Comparison of ENCODE assay signal across 22 cellular contexts in genomic region chr14:64920465-64920864, GRCh38. TPM values are rescaled to one million over a fixed set of nuclear protein-coding genes. Genes with fewer than 3 reads are reported as not detected.
A peak's percentile ranks its signal among the peaks of the same experiment; 100 is the strongest.
DNase-seq lines count a peak whose midpoint lies in the region; ATAC-seq and TF ChIP-seq lines count a peak whose summit lies in the region.
"Had no signal": no experiment of that assay in that cellular context is flagged by ENCODE, and none has a peak within 500 bp of the region (broad histone marks: within the 10 kb centered on the region; RNA-seq: fewer than 3 reads in every experiment).

No MANE protein-coding gene starts in this region.

- H3K9me3 ChIP-seq in subcutaneous abdominal adipose tissue (ENCODE audit: control insufficient read depth in 5 of 5, low read length in 5 of 5), result no peaks in the 10 kb centered on the region
- H3K9me3 ChIP-seq: BLaER1 had no signal

- no peak for DNase-seq in activated T-cell treated with anti-CD3 and anti-CD28 coated beads, Interleukin-2, amount 50 U/mL, for 72 hours
- no peak for DNase-seq in activated T-cell treated with anti-CD3 and anti-CD28 coated beads, Interleukin-2, amount 50 U/mL, for 48 hours
- DNase-seq in WTC11 (ENCODE audit: low spot score) (no peak), iris pigment epithelial cell (ENCODE audit: low read depth) (peak; percentile 30), cortex of kidney (lab: John Stamatoyannopoulos, UW) (no peak), H4 (ENCODE audit: low spot score) (no peak), NCI-H1048 (lab: John Stamatoyannopoulos, UW) (no peak)
- DNase-seq: COR-L47, DMS153, H7, KG1, NCI-H1436 treated with DMSO at 0.1 percent for 48 hours, NCI-H2029 treated with DMSO at 0.1 percent for 48 hours, NCI-H2171 treated with DMSO at 0.1 percent for 48 hours, NCI-H82, PC-3 had no signal

- H3K4me1 Mint-ChIP-seq in activated T-cell treated with anti-CD3 and anti-CD28 coated beads, Interleukin-2, amount 50 U/mL, for 72 hours (ENCODE audit: low read depth), result peaks cover 73% of the 10 kb centered on the region
- peaks cover 7% of the 10 kb centered on the region for H3K4me1 Mint-ChIP-seq in WTC11

- no peak overlapping the region for H3K4me3 ChIP-seq in subcutaneous abdominal adipose tissue (ENCODE audit: low read depth in 1 of 5, low read length in 5 of 5)
- H3K4me3 ChIP-seq: BLaER1 had no signal

- POLR2A ChIA-PET in WTC11 (lab: Charles Lee), result no interaction called here

- no peaks in the 10 kb centered on the region for H3K27me3 ChIP-seq in subcutaneous abdominal adipose tissue (ENCODE audit: control insufficient read depth in 5 of 5, insufficient read depth in 4 of 5, low read length in 5 of 5)
- H3K27me3 ChIP-seq: BLaER1 had no signal

- ATAC-seq in activated T-cell treated with anti-CD3 and anti-CD28 coated beads, Interleukin-2, amount 50 U/mL, for 72 hours (replicated peaks in 1 of 2), result no peak
- ATAC-seq in WTC11, result no peak
- ATAC-seq: HepG2, PC-3 had no signal

- CTCF ChIA-PET in WTC11 (lab: Charles Lee), result no interaction called here

- TF ChIP-seq CTCF in WTC11 (IDR thresholded peaks at IDR 0.05), result no peak

- H3K9ac ChIP-seq in subcutaneous abdominal adipose tissue (ENCODE audit: low read length in 5 of 5), result peak overlapping the region in 2 of 5 donors; percentile 1 to 4
- H3K9ac ChIP-seq: BLaER1 had no signal

- H3K27ac Mint-ChIP-seq in activated T-cell treated with anti-CD3 and anti-CD28 coated beads, Interleukin-2, amount 50 U/mL, for 72 hours, result peak overlapping the region; percentile 31
- peak overlapping the region; percentile 5; the same call in 1 of the 2 replicates for H3K27ac Mint-ChIP-seq in WTC11

- peaks cover 0 to 31% (median 15%) of the 10 kb centered on the region in 5 donors for H3K4me1 ChIP-seq in subcutaneous abdominal adipose tissue (ENCODE audit: control insufficient read depth in 5 of 5, insufficient read depth in 5 of 5, low read length in 5 of 5)

- peaks cover 1 to 14% of the 10 kb centered on the region in 2 donors for H3K36me3 Mint-ChIP-seq in activated T-cell treated with anti-CD3 and anti-CD28 coated beads, Interleukin-2, amount 50 U/mL, for 72 hours (ENCODE audit: insufficient read depth in 2 of 2)
- H3K36me3 Mint-ChIP-seq in WTC11, result peaks cover 22% of the 10 kb centered on the region

- H3K27me3 Mint-ChIP-seq in activated T-cell treated with anti-CD3 and anti-CD28 coated beads, Interleukin-2, amount 50 U/mL, for 72 hours (ENCODE audit: low read depth), result no peaks in the 10 kb centered on the region
- H3K27me3 Mint-ChIP-seq in WTC11 (ENCODE audit: low read depth), result no peaks in the 10 kb centered on the region

- no peaks in the 10 kb centered on the region for H3K9me3 Mint-ChIP-seq in activated T-cell treated with anti-CD3 and anti-CD28 coated beads, Interleukin-2, amount 50 U/mL, for 72 hours
- H3K9me3 Mint-ChIP-seq in WTC11, result peaks cover 7% of the 10 kb centered on the region; the same call in 1 of the 2 replicates

- peaks cover 8 to 17% (median 14%) of the 10 kb centered on the region in 5 donors for H3K36me3 ChIP-seq in subcutaneous abdominal adipose tissue (ENCODE audit: control insufficient read depth in 5 of 5, insufficient read depth in 5 of 5, low read length in 5 of 5)

- peak overlapping the region; percentile 38 for H3K27ac ChIP-seq in subcutaneous abdominal adipose tissue (ENCODE audit: low read depth, low read length)
- H3K27ac ChIP-seq: BLaER1, RWPE1 had no signal

- H3K4me3 Mint-ChIP-seq in activated T-cell treated with anti-CD3 and anti-CD28 coated beads, Interleukin-2, amount 50 U/mL, for 72 hours, result no peak overlapping the region
- no peak overlapping the region for H3K4me3 Mint-ChIP-seq in WTC11

TF ChIP-seq in WTC11, 78 proteins besides CTCF, POLR2A, EP300 and RAD21:
- TF ChIP-seq TEAD4 (CRISPR knock-in tag; IDR thresholded peaks at IDR 0.05) (no peak), ZNF232 (CRISPR knock-in tag; IDR thresholded peaks at IDR 0.05) (no peak), ZNF121 (CRISPR knock-in tag; IDR thresholded peaks at IDR 0.05) (no peak)

RNA-seq across cellular contexts. Expression of gene CHURC1, which starts 6.2 kb away (rescaled TPM):
- total RNA-seq in activated T-cell treated with anti-CD3 and anti-CD28 coated beads, Interleukin-2, amount 50 U/mL, for 72 hours, result 10 to 100 TPM; 36.5 to 38.1 TPM
- 47.3 to 52.4 TPM (median 49.1 TPM) in 3 replicates for total RNA-seq in WTC11 (2021)
- 77.0 and 92.5 TPM in 2 replicates for total RNA-seq in H4 (2014; rRNA removed; shearing (Covaris generic))

RNA-seq across cellular contexts. Expression of gene GPX2, which starts 22.1 kb away (rescaled TPM):
- total RNA-seq in activated T-cell treated with anti-CD3 and anti-CD28 coated beads, Interleukin-2, amount 50 U/mL, for 72 hours, result not detected
- 0.80 to 1.5 TPM (median 1.0 TPM) in 3 replicates for total RNA-seq in WTC11 (2021)
- total RNA-seq in H4 (2014; rRNA removed; shearing (Covaris generic)), result not detected in 2 replicates
- total RNA-seq: M059J, NCI-H460 had no signal

RNA-seq across cellular contexts. Expression of gene SPTB, which starts 40.8 kb away (rescaled TPM):
- under 1 TPM; 0.23 to 0.70 TPM for total RNA-seq in activated T-cell treated with anti-CD3 and anti-CD28 coated beads, Interleukin-2, amount 50 U/mL, for 72 hours
- total RNA-seq in WTC11 (2021), result 2.5 to 3.2 TPM (median 2.8 TPM) in 3 replicates
- 0.02 and 0.04 TPM in 2 replicates for total RNA-seq in H4 (2014; rRNA removed; shearing (Covaris generic))

RNA-seq across cellular contexts. Expression of gene RAB15, which starts 51.7 kb away (rescaled TPM):
- total RNA-seq in activated T-cell treated with anti-CD3 and anti-CD28 coated beads, Interleukin-2, amount 50 U/mL, for 72 hours, result 1 to 10 TPM; 4.4 to 6.0 TPM
- 38.4 to 49.1 TPM (median 38.6 TPM) in 3 replicates for total RNA-seq in WTC11 (2021)
- 10.1 and 10.3 TPM in 2 replicates for total RNA-seq in H4 (2014; rRNA removed; shearing (Covaris generic))
